ENCODE assay signal across 10 cellular contexts in genomic region chr1:9078035-9078948, GRCh38. TPM values are rescaled to one million over a fixed set of nuclear protein-coding genes. Genes with fewer than 3 reads are reported as not detected.
A peak's percentile ranks its signal among the peaks of the same experiment; 100 is the strongest.
DNase-seq lines count a peak whose midpoint lies in the region; ATAC-seq and TF ChIP-seq lines count a peak whose summit lies in the region.
"Had no signal": no experiment of that assay in that cellular context is flagged by ENCODE, and none has a peak within 500 bp of the region (broad histone marks: within the 10 kb centered on the region; RNA-seq: fewer than 3 reads in every experiment).

No MANE protein-coding gene starts in this region.

- H3K36me3 Mint-ChIP-seq in activated T-helper 17 cell treated with anti-CD3 and anti-CD28 coated beads, Interleukin-2, amount 50 U/mL, for 72 hours (ENCODE audit: low read depth), result no peaks in the 10 kb centered on the region
- H3K36me3 Mint-ChIP-seq: activated naive CD4-positive, alpha-beta T cell treated with anti-CD3 and anti-CD28 coated beads, Interleukin-2, amount 50 U/mL, for 24 hours had no signal

- H3K4me1 ChIP-seq in neutrophil (ENCODE audit: control insufficient read depth in 1 of 2, insufficient read depth in 1 of 2, low read depth in 1 of 2, low read length in 1 of 2) (peaks cover 75% of the 10 kb centered on the region in 2 experiments), SJCRH30 (peaks cover 8% of the 10 kb centered on the region)

- no peak overlapping the region for H3K4me3 Mint-ChIP-seq in activated T-helper 17 cell treated with anti-CD3 and anti-CD28 coated beads, Interleukin-2, amount 50 U/mL, for 72 hours
- H3K4me3 Mint-ChIP-seq: activated naive CD4-positive, alpha-beta T cell treated with anti-CD3 and anti-CD28 coated beads, Interleukin-2, amount 50 U/mL, for 24 hours had no signal

- H3K9me3 ChIP-seq in neutrophil (no peaks in the 10 kb centered on the region), SJCRH30 (replicated peaks) (no peaks in the 10 kb centered on the region)

- H3K27me3 Mint-ChIP-seq in activated T-helper 17 cell treated with anti-CD3 and anti-CD28 coated beads, Interleukin-2, amount 50 U/mL, for 72 hours, result peaks cover 23% of the 10 kb centered on the region
- H3K27me3 Mint-ChIP-seq: activated naive CD4-positive, alpha-beta T cell treated with anti-CD3 and anti-CD28 coated beads, Interleukin-2, amount 50 U/mL, for 24 hours had no signal

- H3K27me3 ChIP-seq in neutrophil (no peaks in the 10 kb centered on the region), SJCRH30 (peaks cover 6% of the 10 kb centered on the region; the same call in 1 of the 2 replicates)

- peak; percentile 41 for ATAC-seq in GM18907 (IDR thresholded peaks at IDR 0.05; ENCODE audit: unreplicated experiment)
- peak; percentile 43 for ATAC-seq in HG03135 (IDR thresholded peaks at IDR 0.05; ENCODE audit: unreplicated experiment)
- peak; percentile 87 for ATAC-seq in activated T-helper 17 cell treated with anti-CD3 and anti-CD28 coated beads, Interleukin-2, amount 50 U/mL, for 72 hours (replicated peaks)

- DNase-seq in SJCRH30 (no peak), DMS153 (lab: John Stamatoyannopoulos, UW) (no peak)
- no peak for DNase-seq in effector CD4-positive, alpha-beta T cell
- no peak for DNase-seq in activated CD8-positive, alpha-beta memory T cell treated with anti-CD3 and anti-CD28 coated beads, Interleukin-2, amount 50 U/mL, for 48 hours

- peaks cover 4% of the 10 kb centered on the region for H3K4me1 Mint-ChIP-seq in activated T-helper 17 cell treated with anti-CD3 and anti-CD28 coated beads, Interleukin-2, amount 50 U/mL, for 72 hours

- H3K36me3 ChIP-seq in neutrophil, result no peaks in the 10 kb centered on the region
- H3K36me3 ChIP-seq in SJCRH30, result no peaks in the 10 kb centered on the region

- H3K9me3 Mint-ChIP-seq in activated T-helper 17 cell treated with anti-CD3 and anti-CD28 coated beads, Interleukin-2, amount 50 U/mL, for 72 hours, result no peaks in the 10 kb centered on the region
- H3K9me3 Mint-ChIP-seq: activated naive CD4-positive, alpha-beta T cell treated with anti-CD3 and anti-CD28 coated beads, Interleukin-2, amount 50 U/mL, for 24 hours had no signal

- no peak overlapping the region for H3K27ac Mint-ChIP-seq in activated T-helper 17 cell treated with anti-CD3 and anti-CD28 coated beads, Interleukin-2, amount 50 U/mL, for 72 hours
- H3K27ac Mint-ChIP-seq: activated naive CD4-positive, alpha-beta T cell treated with anti-CD3 and anti-CD28 coated beads, Interleukin-2, amount 50 U/mL, for 24 hours had no signal

- H3K4me3 ChIP-seq in neutrophil (ENCODE audit: low read depth in 1 of 2, low read length in 1 of 2), result peak overlapping the region; percentile 16 to 28
- no peak overlapping the region for H3K4me3 ChIP-seq in SJCRH30

- TF ChIP-seq CTCF in neutrophil (IDR thresholded peaks at IDR 0.05), result no peak

- H3K27ac ChIP-seq in neutrophil (peak overlapping the region; percentile 77), SJCRH30 (no peak overlapping the region)

RNA-seq across cellular contexts. Expression of gene SLC2A5, which starts 8.9 kb away (rescaled TPM):
- total RNA-seq in activated T-helper 17 cell treated with anti-CD3 and anti-CD28 coated beads, Interleukin-2, amount 50 U/mL, for 72 hours, result under 1 TPM in 1 of 2 donors, not detected in 1; 0.87 TPM
- not detected in 2 replicates for total RNA-seq in SJCRH30 (2014; rRNA removed; shearing (Covaris generic))

RNA-seq across cellular contexts. Expression of gene GPR157, which starts 50.6 kb away (rescaled TPM):
- total RNA-seq in activated T-helper 17 cell treated with anti-CD3 and anti-CD28 coated beads, Interleukin-2, amount 50 U/mL, for 72 hours, result 10 to 100 TPM; 16.0 to 23.8 TPM
- total RNA-seq in SJCRH30 (2014; rRNA removed; shearing (Covaris generic)), result not detected in 2 replicates

RNA-seq across cellular contexts. Expression of gene SLC2A7, which starts 52.1 kb away (rescaled TPM):
- not detected for total RNA-seq in activated T-helper 17 cell treated with anti-CD3 and anti-CD28 coated beads, Interleukin-2, amount 50 U/mL, for 72 hours
- not detected in 2 replicates for total RNA-seq in SJCRH30 (2014; rRNA removed; shearing (Covaris generic))
- total RNA-seq: lower leg skin had no signal

Comparison
In these comparisons a context has a peak if more than half of its experiments do, and no peak if none do; other contexts are left out.
1. RNA of gene GPR157, which starts 50.6 kb away (total RNA-seq): 16.0 to 23.8 TPM in activated T-helper 17 cell treated with anti-CD3 and anti-CD28 coated beads, Interleukin-2, amount 50 U/mL, for 72 hours; not detected in SJCRH30; every median in the first group is over 10 times any median in the second.
2. Peak in every context shown above with its lines, with median percentiles within 50 percentile points of each other: ATAC-seq.